ENCODE assay signal across 9 cellular contexts in genomic region chr18:6056171-6056932, GRCh38.
DNase-seq lines count a peak whose midpoint lies in the region; TF ChIP-seq lines count a peak whose summit lies in the region.
"Had no signal": no experiment of that assay in that cellular context is flagged by ENCODE, and none has a peak within 500 bp of the region (broad histone marks: within the 10 kb centered on the region; RNA-seq: fewer than 3 reads in every experiment).

No MANE protein-coding gene starts in this region.

- H3K4me2 ChIP-seq in skeletal muscle satellite cell (ENCODE audit: low read length), result peak overlapping the region; percentile 72

- no peak for TF ChIP-seq CTCF in epithelial cell of proximal tubule (conservative IDR thresholded peaks at IDR 0.05; ENCODE audit: low read depth, low read length)

- H3K27ac ChIP-seq in HUES48 (ENCODE audit: low read depth, low read length), result peak overlapping the region; percentile 23
- H3K27ac ChIP-seq: 22Rv1 had no signal

- DNase-seq in DMS53 (lab: John Stamatoyannopoulos, UW) (peak; percentile 56), DMS53 treated with DMSO at 0.1 percent for 48 hours (lab: John Stamatoyannopoulos, UW; ENCODE audit: unreplicated experiment) (no peak), epithelial cell of proximal tubule (ENCODE audit: low read depth) (peak; percentile 4), DMS153 treated with DMSO at 0.1 percent for 48 hours (lab: John Stamatoyannopoulos, UW; ENCODE audit: unreplicated experiment) (no peak), UCSD-AML1 (lab: John Stamatoyannopoulos, UW; ENCODE audit: unreplicated experiment) (no peak)
- no peak for DNase-seq in activated CD4-positive, alpha-beta T cell treated with anti-CD3 and anti-CD28 coated beads for 48 hours

- H3K9me3 ChIP-seq in HUES48 (ENCODE audit: control insufficient read depth, insufficient read depth, low read length) (no peaks in the 10 kb centered on the region), skeletal muscle satellite cell (replicated peaks; ENCODE audit: low read length) (no peaks in the 10 kb centered on the region)

- H3K4me1 ChIP-seq in HUES48 (ENCODE audit: control insufficient read depth, insufficient read depth, low read length), result peaks cover 32% of the 10 kb centered on the region
- peaks cover 50% of the 10 kb centered on the region for H3K4me1 ChIP-seq in skeletal muscle satellite cell (ENCODE audit: control insufficient read depth, insufficient read depth, low read length)

- no peak overlapping the region for H3K4me3 ChIP-seq in HUES48 (ENCODE audit: low read depth, low read length)
- no peak overlapping the region for H3K4me3 ChIP-seq in epithelial cell of proximal tubule (ENCODE audit: low read depth, low read length)
- peak overlapping the region; percentile 21 for H3K4me3 ChIP-seq in skeletal muscle satellite cell (ENCODE audit: low read length)

- H3K9ac ChIP-seq in HUES48 (ENCODE audit: low read depth, low read length), result no peak overlapping the region
- H3K9ac ChIP-seq in skeletal muscle satellite cell (ENCODE audit: low read depth, low read length), result peak overlapping the region; percentile 74

- H3K27me3 ChIP-seq in HUES48 (ENCODE audit: control insufficient read depth, insufficient read depth, low read length) (no peaks in the 10 kb centered on the region), skeletal muscle satellite cell (ENCODE audit: control insufficient read depth, insufficient read depth, low read length) (no peaks in the 10 kb centered on the region)

- H3K36me3 ChIP-seq in HUES48 (ENCODE audit: control insufficient read depth, insufficient read depth, low read length), result no peaks in the 10 kb centered on the region
- H3K36me3 ChIP-seq in skeletal muscle satellite cell (ENCODE audit: insufficient read depth, low read length), result no peaks in the 10 kb centered on the region

Comparison
In these comparisons a context has a peak if more than half of its experiments do, and no peak if none do; other contexts are left out.
1. DNase-seq: peak in DMS53 (single experiment) and epithelial cell of proximal tubule (single experiment); none in DMS53 treated with DMSO at 0.1 percent for 48 hours (single experiment), DMS153 treated with DMSO at 0.1 percent for 48 hours (single experiment), UCSD-AML1 (single experiment) and activated CD4-positive, alpha-beta T cell treated with anti-CD3 and anti-CD28 coated beads for 48 hours (single experiment).